ENCODE assay signal across 8 cellular contexts in the genomic region with DNA sequence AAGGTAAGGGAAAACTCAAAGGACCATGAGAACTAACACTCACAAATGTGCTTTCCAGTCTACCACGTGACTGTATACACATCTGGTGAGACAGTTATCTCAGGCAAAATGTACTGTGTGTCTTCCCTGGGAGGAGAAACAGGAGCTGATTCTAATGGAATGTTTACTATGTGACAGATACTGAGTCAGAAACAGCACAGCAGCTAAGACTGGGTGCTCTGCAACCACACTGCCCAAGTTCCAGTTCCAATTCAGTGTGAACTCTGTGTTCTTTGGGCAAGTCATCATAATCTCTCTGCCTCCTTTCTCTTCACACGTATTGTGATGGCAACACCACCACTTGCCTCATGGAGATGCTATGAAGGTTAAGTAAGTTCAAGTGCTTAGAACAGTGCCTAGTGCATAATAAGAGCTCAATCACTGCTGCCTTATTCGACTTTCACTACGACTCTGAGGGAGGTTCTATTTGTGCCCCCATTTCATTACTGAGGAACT.
A peak's percentile ranks its signal among the peaks of the same experiment; 100 is the strongest.
DNase-seq lines count a peak whose midpoint lies in the region; ATAC-seq, FAIRE-seq and TF ChIP-seq lines count a peak whose summit lies in the region.

No MANE protein-coding gene starts in this region.

- no peaks in the 10 kb centered on the region for H4K20me1 ChIP-seq in keratinocyte (ENCODE audit: control insufficient read depth, extremely low read depth, insufficient read depth, low read length)

- peaks cover 8% of the 10 kb centered on the region for H3K79me2 ChIP-seq in keratinocyte (ENCODE audit: control insufficient read depth, insufficient read depth, low read length)

- H3K9me3 ChIP-seq in adrenal gland (replicated peaks in 1 of 3) (no peaks in the 10 kb centered on the region), keratinocyte (ENCODE audit: control insufficient read depth, low read depth, low read length) (no peaks in the 10 kb centered on the region)

- intact Hi-C loops in adrenal gland (cut with DNase I): no loop called here

- no peaks in the 10 kb centered on the region for H3K27me3 Mint-ChIP-seq in stimulated activated naive B cell treated with anti-CD40 and anti-IgM and Interleukin-4, amounts not matched to agents 10 μg/mL and 1 μg/mL and 100 μg/mL, for 72 hours

- no peak overlapping the region for H3K9ac ChIP-seq in keratinocyte (ENCODE audit: control insufficient read depth, extremely low read depth, insufficient read depth, low read length)

- peak overlapping the region; percentile 37 for H3K27ac Mint-ChIP-seq in stimulated activated naive B cell treated with anti-CD40 and anti-IgM and Interleukin-4, amounts not matched to agents 10 μg/mL and 1 μg/mL and 100 μg/mL, for 72 hours

- dilution Hi-C loops in keratinocyte (cut with MboI; ENCODE audit: extremely low pct_ligation_motif_present, low sequenced_read_pairs): no loop called here

- H3K4me3 ChIP-seq in adrenal gland (no peak overlapping the region), keratinocyte (ENCODE audit: control insufficient read depth in 2 of 3, extremely low read depth in 1 of 3, insufficient read depth in 2 of 3, low read depth in 1 of 3, low read length in 3 of 3) (no peak overlapping the region)

- H3K27me3 ChIP-seq in adrenal gland (no peaks in the 10 kb centered on the region), keratinocyte (ENCODE audit: control insufficient read depth, extremely low read depth, insufficient read depth, low read length) (no peaks in the 10 kb centered on the region)

- H3K36me3 Mint-ChIP-seq in stimulated activated naive B cell treated with anti-CD40 and anti-IgM and Interleukin-4, amounts not matched to agents 10 μg/mL and 1 μg/mL and 100 μg/mL, for 72 hours: peaks cover 22 to 35% of the 10 kb centered on the region in 2 donors

- no peak overlapping the region for H2AFZ ChIP-seq in keratinocyte (ENCODE audit: control insufficient read depth, low read length)

- H3K4me3 Mint-ChIP-seq in stimulated activated naive B cell treated with anti-CD40 and anti-IgM and Interleukin-4, amounts not matched to agents 10 μg/mL and 1 μg/mL and 100 μg/mL, for 72 hours: peak overlapping the region; percentile 4 to 21

- H3K36me3 ChIP-seq in adrenal gland (replicated peaks in 1 of 2) (peaks cover 0 to 10% of the 10 kb centered on the region in 2 donors), keratinocyte (ENCODE audit: control insufficient read depth in 2 of 2, extremely low read depth in 1 of 2, insufficient read depth in 2 of 2, low read length in 2 of 2) (peaks cover 3% of the 10 kb centered on the region in 2 experiments)

- H3K4me2 ChIP-seq in keratinocyte (ENCODE audit: control insufficient read depth, extremely low read depth, insufficient read depth, low read depth, low read length): peak overlapping the region; percentile 13

- no peaks in the 10 kb centered on the region for H3K9me1 ChIP-seq in keratinocyte (ENCODE audit: control insufficient read depth, extremely low read depth, insufficient read depth, low read length)

- no peaks in the 10 kb centered on the region for H3K9me3 Mint-ChIP-seq in stimulated activated naive B cell treated with anti-CD40 and anti-IgM and Interleukin-4, amounts not matched to agents 10 μg/mL and 1 μg/mL and 100 μg/mL, for 72 hours

- peak; percentile 57 for DNase-seq in activated CD4-positive, alpha-beta T cell treated with anti-CD3 and anti-CD28 coated beads for 48 hours
- DNase-seq in activated CD4-positive, alpha-beta T cell treated with anti-CD3 and anti-CD28 coated beads for 4 hours: no peak
- DNase-seq in HS-27A (ENCODE audit: low read depth) (peak; percentile 96), adrenal gland (peak in 2 of 7 donors; percentile 11 to 54), keratinocyte (ENCODE audit: low read depth, low spot score) (peak; percentile 53), NCI-H510A treated with DMSO at 0.1 percent for 48 hours (lab: John Stamatoyannopoulos, UW) (no peak), globus pallidus (ENCODE audit: low spot score) (no peak)
- DNase-seq in stimulated activated naive B cell treated with anti-CD40 and anti-IgM and Interleukin-4, amounts not matched to agents 10 μg/mL and 1 μg/mL and 100 μg/mL, for 72 hours: no peak

- H3K4me1 Mint-ChIP-seq in stimulated activated naive B cell treated with anti-CD40 and anti-IgM and Interleukin-4, amounts not matched to agents 10 μg/mL and 1 μg/mL and 100 μg/mL, for 72 hours: peaks cover 39 to 56% of the 10 kb centered on the region in 2 donors

- TF ChIP-seq CTCF in adrenal gland (IDR thresholded peaks at IDR 0.05) (no peak), keratinocyte (optimal IDR thresholded peaks at IDR 0.05 in 1 of 3, IDR thresholded peaks at IDR 0.05 in 1 of 3, conservative IDR thresholded peaks at IDR 0.05 in 1 of 3; ENCODE audit: extremely low read depth in 1 of 3, insufficient read depth in 2 of 3, low read length in 3 of 3) (no peak)

- 33 to 49% (median 36%) methylated on average over 4 of the region's 4 CpGs for WGBS in adrenal gland, 4 donors

- peak in 1 of 2 donors; percentile 3 for TF ChIP-seq POLR2A in adrenal gland (IDR thresholded peaks at IDR 0.05)

- ATAC-seq in stimulated activated naive B cell treated with anti-CD40 and anti-IgM and Interleukin-4, amounts not matched to agents 10 μg/mL and 1 μg/mL and 100 μg/mL, for 72 hours (replicated peaks): peak; percentile 51 to 58

- H3K27ac ChIP-seq in adrenal gland: peak overlapping the region in 4 of 5 donors; percentile 42 to 82 (median 62)
- H3K27ac ChIP-seq in keratinocyte (ENCODE audit: control insufficient read depth, insufficient read depth, low read length): peak overlapping the region; percentile 51

- FAIRE-seq in keratinocyte (lab: Jason Lieb, UNC): peak; percentile 86

- H3K4me1 ChIP-seq in adrenal gland (replicated peaks in 1 of 2): peaks cover 35 to 73% of the 10 kb centered on the region in 2 donors
- H3K4me1 ChIP-seq in keratinocyte (ENCODE audit: control insufficient read depth, extremely low read depth, insufficient read depth, low read length): peaks cover 22% of the 10 kb centered on the region

Comparison
In these comparisons a context has a peak if more than half of its experiments do, and no peak if none do; other contexts are left out.
1. DNase-seq: peak in activated CD4-positive, alpha-beta T cell treated with anti-CD3 and anti-CD28 coated beads for 48 hours (single experiment), HS-27A (single experiment) and keratinocyte (single experiment); none in activated CD4-positive, alpha-beta T cell treated with anti-CD3 and anti-CD28 coated beads for 4 hours (0 of 2), stimulated activated naive B cell treated with anti-CD40 and anti-IgM and Interleukin-4, amounts not matched to agents 10 μg/mL and 1 μg/mL and 100 μg/mL, for 72 hours (single experiment), NCI-H510A treated with DMSO at 0.1 percent for 48 hours (single experiment) and globus pallidus (single experiment).